Comparison of ENCODE assay signal across 6 cellular contexts in genomic region chr3:76768912-76769311, GRCh38.
"Had no signal": no experiment of that assay in that cellular context is flagged by ENCODE, and none has a peak within 500 bp of the region (broad histone marks: within the 10 kb centered on the region; RNA-seq: fewer than 3 reads in every experiment).

No MANE protein-coding gene starts in this region.

- FAIRE-seq: GM12891, GM12892, GM18507, GM19239 had no signal

- DNase-seq: GDM1, GF-D8 had no signal
